ENCODE assay signal across 9 cellular contexts in genomic region chr20:37521091-37521771, GRCh38. TPM values are rescaled to one million over a fixed set of nuclear protein-coding genes. Genes with fewer than 3 reads are reported as not detected.
DNase-seq lines count a peak whose midpoint lies in the region; TF ChIP-seq lines count a peak whose summit lies in the region.
"Had no signal": no experiment of that assay in that cellular context is flagged by ENCODE, and none has a peak within 500 bp of the region (broad histone marks: within the 10 kb centered on the region; RNA-seq: fewer than 3 reads in every experiment).

Gene NNAT, plus strand, starts transcription at chr20:37521250. Its CDS starts 82 bp downstream, at chr20:37521332.

- peaks cover 2% of the 10 kb centered on the region for H3K27me3 Mint-ChIP-seq in activated CD4-positive, alpha-beta T cell treated with anti-CD3 and anti-CD28 coated beads, Interleukin-2, amount 10 ng/mL, durations not matched to agents 24 days and 14 days

- in situ Hi-C loops in astrocyte of the cerebellum (cut with HindIII; ENCODE audit: low sequenced_read_pairs): no loop called here

- H3K4me3 ChIP-seq in astrocyte of the cerebellum (ENCODE audit: low read depth, low read length) (peak within 1 kb of the TSS; percentile 49), suprapubic skin (peak within 1 kb of the TSS; percentile 22)

- TF ChIP-seq CTCF in astrocyte of the cerebellum (IDR thresholded peaks at IDR 0.05; ENCODE audit: low read depth, low read length, missing control alignments): no peak
- TF ChIP-seq CTCF in suprapubic skin (IDR thresholded peaks at IDR 0.05): no peak

- intact Hi-C loops in activated CD4-positive, alpha-beta T cell treated with anti-CD3 and anti-CD28 coated beads, Interleukin-2, amount 10 ng/mL, durations not matched to agents 24 days and 14 days (cut with micrococcal nuclease): loop anchor here (10.0 kb wide), 2 partner anchors 946 to 1056 kb away; partner anchors contain the start of gene TGIF2

- 71% methylated on average over 68 of the region's 69 CpGs for WGBS in suprapubic skin

- peaks cover 33% of the 10 kb centered on the region for H3K4me1 Mint-ChIP-seq in activated CD4-positive, alpha-beta T cell treated with anti-CD3 and anti-CD28 coated beads, Interleukin-2, amount 10 ng/mL, durations not matched to agents 24 days and 14 days

- no peak for DNase-seq in activated CD4-positive, alpha-beta T cell treated with anti-CD3 and anti-CD28 coated beads, Interleukin-2, amount 10 ng/mL, durations not matched to agents 24 days and 14 days
- no peak for DNase-seq in activated CD4-positive, alpha-beta T cell treated with anti-CD3 and anti-CD28 coated beads, Interleukin-2, amount 50 U/mL, for 48 hours
- DNase-seq in astrocyte of the cerebellum (ENCODE audit: low read depth) (no peak), suprapubic skin (ENCODE audit: low spot score in 2 of 2) (no peak), dedifferentiated amniotic fluid mesenchymal stem cell (ENCODE audit: extremely low spot score) (no peak), HuH-7.5 (ENCODE audit: low spot score) (no peak)
- DNase-seq in activated CD4-positive, CD25-positive, alpha-beta regulatory T cell treated with anti-CD3 and anti-CD28 coated beads, Interleukin-2, amount 50 U/mL, for 72 hours: no peak
- DNase-seq: ACHN had no signal

- H3K27me3 ChIP-seq in layer of hippocampus (ENCODE audit: control insufficient read depth, insufficient read depth, low read length) (no peaks in the 10 kb centered on the region), suprapubic skin (no peaks in the 10 kb centered on the region)

- TF ChIP-seq POLR2A in suprapubic skin (IDR thresholded peaks at IDR 0.05): no peak

- H3K4me3 Mint-ChIP-seq in activated CD4-positive, alpha-beta T cell treated with anti-CD3 and anti-CD28 coated beads, Interleukin-2, amount 10 ng/mL, durations not matched to agents 24 days and 14 days: peak within 1 kb of the TSS; percentile 53

- peaks cover 12% of the 10 kb centered on the region for H3K36me3 ChIP-seq in suprapubic skin

- no peak for TF ChIP-seq EP300 in suprapubic skin (IDR thresholded peaks at IDR 0.05)

- peak within 1 kb of the TSS; percentile 14 for H3K27ac ChIP-seq in layer of hippocampus (ENCODE audit: low read depth, low read length)
- H3K27ac ChIP-seq in suprapubic skin: no peak within 1 kb of the TSS

- no peaks in the 10 kb centered on the region for H3K9me3 ChIP-seq in suprapubic skin

- no peak within 1 kb of the TSS for H3K27ac Mint-ChIP-seq in activated CD4-positive, alpha-beta T cell treated with anti-CD3 and anti-CD28 coated beads, Interleukin-2, amount 10 ng/mL, durations not matched to agents 24 days and 14 days

- H3K4me1 ChIP-seq in suprapubic skin: peaks cover 74% of the 10 kb centered on the region

- peaks cover 20% of the 10 kb centered on the region for H3K36me3 Mint-ChIP-seq in activated CD4-positive, alpha-beta T cell treated with anti-CD3 and anti-CD28 coated beads, Interleukin-2, amount 10 ng/mL, durations not matched to agents 24 days and 14 days (ENCODE audit: low read depth)

- H3K9me3 Mint-ChIP-seq in activated CD4-positive, alpha-beta T cell treated with anti-CD3 and anti-CD28 coated beads, Interleukin-2, amount 10 ng/mL, durations not matched to agents 24 days and 14 days: no peaks in the 10 kb centered on the region

RNA-seq across cellular contexts. Expression of gene NNAT, which starts in this region (rescaled TPM):
- total RNA-seq in activated CD4-positive, alpha-beta T cell treated with anti-CD3 and anti-CD28 coated beads, Interleukin-2, amount 10 ng/mL, durations not matched to agents 24 days and 14 days: 0.16 TPM in 1 of 2 replicates, not detected in the other
- total RNA-seq in suprapubic skin: 10 to 100 TPM in 1 of 4 donors, 1 to 10 TPM in 3; 3.0 to 15.2 (median 6.2) TPM
